18 cellular contexts compared by ENCODE assay signal in genomic region chr13:50379584-50379983, GRCh38.
DNase-seq lines count a peak whose midpoint lies in the region; ATAC-seq, FAIRE-seq and TF ChIP-seq lines count a peak whose summit lies in the region.
"Had no signal": no experiment of that assay in that cellular context is flagged by ENCODE, and none has a peak within 500 bp of the region (broad histone marks: within the 10 kb centered on the region; RNA-seq: fewer than 3 reads in every experiment).

No MANE protein-coding gene starts in this region.

- H3K27ac ChIP-seq in GM23248 = no peak overlapping the region
- peak overlapping the region; percentile 5 to 68 (median 56) for H3K27ac ChIP-seq in gastrocnemius medialis
- H3K27ac ChIP-seq in PC-9 = no peak overlapping the region
- H3K27ac ChIP-seq: A549 had no signal

- TF ChIP-seq POLR2A in gastrocnemius medialis (IDR thresholded peaks at IDR 0.05) = no peak

- in situ Hi-C loops in GM23248 (cut with MboI) = no loop called here
- in situ Hi-C loops in gastrocnemius medialis (cut with MboI; ENCODE audit: low sequenced_read_pairs in 4 of 4) = loop anchor here in 2 of 4 donors (25.0 kb wide), 2 partner anchors 158 to 392 kb away; partner anchors contain the start of gene TRIM13 (in 1 of the 2)

- H3F3A ChIP-seq in GM23248 (ENCODE audit: insufficient read depth) (peaks cover 4% of the 10 kb centered on the region), PC-9 (ENCODE audit: insufficient read depth, low read depth) (no peaks in the 10 kb centered on the region)

- TF ChIP-seq CTCF in gastrocnemius medialis (IDR thresholded peaks at IDR 0.05 in 4 of 5, conservative IDR thresholded peaks at IDR 0.05 in 1 of 5) (no peak), PC-9 (conservative IDR thresholded peaks at IDR 0.05) (no peak)

- H3K4me3 ChIP-seq in GM23248 = no peak overlapping the region
- no peak overlapping the region for H3K4me3 ChIP-seq in gastrocnemius medialis
- H3K4me3 ChIP-seq in PC-9 = no peak overlapping the region
- H3K4me3 ChIP-seq: A549, GM23338, K562 had no signal

- H3K9me2 ChIP-seq in GM23248 (ENCODE audit: insufficient read depth) = no peaks in the 10 kb centered on the region
- no peaks in the 10 kb centered on the region; the same call in 1 of the 2 replicates for H3K9me2 ChIP-seq in PC-9 (ENCODE audit: insufficient read depth)

- BruUV-seq in PC-9 (replicated peaks; lab: Mats Ljungman, UMichigan) = no TSS peak

- intact Hi-C loops in gastrocnemius medialis (cut with DNase I; ENCODE audit: low total_unique reads) (loop anchor here (5.0 kb wide), 1 partner anchor 533 kb away; no protein-coding TSS in a partner anchor), PC-9 (cut with micrococcal nuclease; ENCODE audit: unreplicated experiment) (no loop called here)

- H4K20me1 ChIP-seq in GM23248 (ENCODE audit: insufficient read depth) (no peaks in the 10 kb centered on the region), PC-9 (ENCODE audit: insufficient read depth) (no peaks in the 10 kb centered on the region)

- H3K36me3 ChIP-seq in GM23248 (ENCODE audit: low read depth) = no peaks in the 10 kb centered on the region
- no peaks in the 10 kb centered on the region for H3K36me3 ChIP-seq in gastrocnemius medialis
- H3K36me3 ChIP-seq in PC-9 (ENCODE audit: low read depth) = no peaks in the 10 kb centered on the region

- no peaks in the 10 kb centered on the region for H3K27me3 ChIP-seq in GM23248 (replicated peaks; ENCODE audit: insufficient read depth)
- no peaks in the 10 kb centered on the region for H3K27me3 ChIP-seq in gastrocnemius medialis
- no peaks in the 10 kb centered on the region for H3K27me3 ChIP-seq in PC-9 (ENCODE audit: insufficient read depth, low read depth)

- CTCF ChIA-PET in PC-9 (lab: Charles Lee) = no interaction called here

- H3K4me1 ChIP-seq in GM23248 (ENCODE audit: insufficient read depth) (peaks cover 12% of the 10 kb centered on the region), gastrocnemius medialis (peaks cover 14 to 16% of the 10 kb centered on the region in 2 donors), PC-9 (replicated peaks; ENCODE audit: insufficient read depth) (no peaks in the 10 kb centered on the region)
- H3K4me1 ChIP-seq: A549 had no signal

- peak; percentile 7 for DNase-seq in GM23248
- DNase-seq in RCC 7860 (ENCODE audit: low spot score) = peak; percentile 78
- peak; percentile 38 for DNase-seq in fibroblast of peridontal ligament (ENCODE audit: extremely low read depth)
- no peak for DNase-seq in gastrocnemius medialis
- DNase-seq in putamen (ENCODE audit: low spot score) = no peak
- DNase-seq in iPS-NIHi11 (ENCODE audit: low spot score) = no peak
- no peak for DNase-seq in PC-9
- DNase-seq: C1 segment of cervical spinal cord; CD8-positive, alpha-beta memory T cell; DMS53; NCI-H1105 treated with DMSO at 0.1 percent for 48 hours; NCI-H1694; NCI-H2227 treated with DMSO at 0.1 percent for 48 hours; NCI-H524 treated with DMSO at 0.1 percent for 48 hours had no signal

- FAIRE-seq in RCC 7860 (lab: Jason Lieb, UNC) = peak; percentile 93
- FAIRE-seq: A549, K562 had no signal

- H3K79me2 ChIP-seq in GM23248 (ENCODE audit: insufficient read depth) (no peaks in the 10 kb centered on the region), PC-9 (ENCODE audit: low read depth) (no peaks in the 10 kb centered on the region)

- 67 to 72% methylated on average over 3 of the region's 3 CpGs for WGBS in GM23248 (ENCODE audit: low coverage in 1 of 2, low lambda C conversion rate in 2 of 2, missing lambda C conversion rate in 2 of 2), 2 experiments

- no peak overlapping the region for H3K4me2 ChIP-seq in GM23248 (ENCODE audit: unreplicated experiment)
- H3K4me2 ChIP-seq in PC-9 = no peak overlapping the region
- H3K4me2 ChIP-seq: A549 had no signal

- H2AFZ ChIP-seq in GM23248 (no peak overlapping the region), PC-9 (no peak overlapping the region)
- H2AFZ ChIP-seq: GM23338 had no signal

- POLR2A ChIA-PET in PC-9 (lab: Charles Lee; ENCODE audit: unreplicated experiment) = no interaction called here

- H3K9ac ChIP-seq in GM23248 = no peak overlapping the region

- H3K9me3 ChIP-seq in GM23248 (ENCODE audit: low read depth) (no peaks in the 10 kb centered on the region), gastrocnemius medialis (no peaks in the 10 kb centered on the region), PC-9 (ENCODE audit: insufficient read depth, low read depth) (peaks cover 8% of the 10 kb centered on the region; the same call in 1 of the 2 replicates)
- H3K9me3 ChIP-seq: A549 had no signal

- ATAC-seq in gastrocnemius medialis = peak in 1 of 2 donors; percentile 22
- ATAC-seq: A549, GM23338, K562, Right ventricle myocardium inferior had no signal

Comparison
In these comparisons a context has a peak if more than half of its experiments do, and no peak if none do; other contexts are left out.
1. DNase-seq: peak in GM23248 (single experiment), RCC 7860 (single experiment) and fibroblast of peridontal ligament (single experiment); none in gastrocnemius medialis (0 of 2), putamen (single experiment), iPS-NIHi11 (single experiment) and PC-9 (0 of 2).
2. H3K27ac ChIP-seq: peak in gastrocnemius medialis (4 of 4); none in GM23248 (single experiment) and PC-9 (single experiment).